ENCODE assay signal across 6 cellular contexts in the genomic region with DNA sequence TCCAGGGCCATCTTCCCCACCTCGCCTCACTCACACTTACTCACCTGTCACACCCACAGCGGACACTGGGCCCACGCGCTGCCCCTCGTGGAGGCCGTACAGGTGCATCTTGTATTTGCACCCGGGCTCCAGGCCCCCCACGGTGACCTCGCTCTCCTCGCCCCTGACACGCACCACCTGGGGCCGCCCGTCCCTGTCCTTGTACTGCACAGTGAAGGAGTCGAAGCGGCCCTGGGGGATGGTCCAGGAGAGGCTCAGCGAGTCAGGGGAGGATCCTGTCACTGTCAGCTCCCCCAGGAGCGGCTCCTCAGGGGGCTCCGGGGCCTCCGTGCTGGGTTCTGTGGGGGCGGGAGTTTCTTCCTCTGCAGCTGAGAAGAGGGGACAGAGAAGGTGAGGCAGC. TPM values are rescaled to one million over a fixed set of nuclear protein-coding genes. Genes with fewer than 3 reads are reported as not detected.
"Had no signal": no experiment of that assay in that cellular context is flagged by ENCODE, and none has a peak within 500 bp of the region (broad histone marks: within the 10 kb centered on the region; RNA-seq: fewer than 3 reads in every experiment).

No MANE protein-coding gene starts in this region.

RNA-seq across cellular contexts. Expression of gene CYP21A2, which starts 14.4 kb away (rescaled TPM):
- total RNA-seq: LHCN-M2, NCI-H460, OCI-LY7, RPMI7951, SJCRH30, SK-MEL-5 had no signal
